Comparison of ENCODE assay signal across 10 cellular contexts in genomic region chr15:65805019-65805738, GRCh38. TPM values are rescaled to one million over a fixed set of nuclear protein-coding genes. Genes with fewer than 3 reads are reported as not detected.
DNase-seq lines count a peak whose midpoint lies in the region; ATAC-seq and TF ChIP-seq lines count a peak whose summit lies in the region.
"Had no signal": no experiment of that assay in that cellular context is flagged by ENCODE, and none has a peak within 500 bp of the region (broad histone marks: within the 10 kb centered on the region; RNA-seq: fewer than 3 reads in every experiment).

No MANE protein-coding gene starts in this region.

- no peaks in the 10 kb centered on the region for H3K9me3 Mint-ChIP-seq in CD8-positive, alpha-beta T cell
- H3K9me3 Mint-ChIP-seq in IgD-negative memory B cell (no peaks in the 10 kb centered on the region), osteocyte (ENCODE audit: unreplicated experiment) (no peaks in the 10 kb centered on the region), progenitor cell of endocrine pancreas (ENCODE audit: low read depth) (no peaks in the 10 kb centered on the region)
- peaks cover 3% of the 10 kb centered on the region for H3K9me3 Mint-ChIP-seq in activated naive CD8-positive, alpha-beta T cell treated with anti-CD3 and anti-CD28 coated beads for 36 hours
- no peaks in the 10 kb centered on the region for H3K9me3 Mint-ChIP-seq in naive thymus-derived CD8-positive, alpha-beta T cell

- intact Hi-C loops in CD8-positive, alpha-beta T cell (cut with DNase I, micrococcal nuclease) = loop anchor here in 1 of 2 experiments (2.0 kb wide), 1 partner anchor 14 kb away; no protein-coding TSS in a partner anchor

- DNase-seq in CD8-positive, alpha-beta T cell = no peak
- DNase-seq in activated naive CD8-positive, alpha-beta T cell treated with anti-CD3 and anti-CD28 coated beads for 36 hours = no peak
- no peak for DNase-seq in naive thymus-derived CD8-positive, alpha-beta T cell
- no peak for DNase-seq in mesenteric fat pad (ENCODE audit: low spot score)
- no peak for DNase-seq in osteocyte (ENCODE audit: extremely low spot score, unreplicated experiment)
- no peak for DNase-seq in progenitor cell of endocrine pancreas (ENCODE audit: low spot score, unreplicated experiment)
- DNase-seq: Caco-2 had no signal

- H3K4me3 Mint-ChIP-seq in CD8-positive, alpha-beta T cell = no peak overlapping the region
- H3K4me3 Mint-ChIP-seq in IgD-negative memory B cell = peak overlapping the region in 1 of 4 donors; percentile 47
- H3K4me3 Mint-ChIP-seq in activated naive CD8-positive, alpha-beta T cell treated with anti-CD3 and anti-CD28 coated beads for 36 hours = no peak overlapping the region
- H3K4me3 Mint-ChIP-seq in naive thymus-derived CD8-positive, alpha-beta T cell = no peak overlapping the region
- H3K4me3 Mint-ChIP-seq in osteocyte (ENCODE audit: unreplicated experiment) = no peak overlapping the region
- H3K4me3 Mint-ChIP-seq in progenitor cell of endocrine pancreas (ENCODE audit: low read depth) = no peak overlapping the region

- TF ChIP-seq CTCF in CD8-positive, alpha-beta T cell (IDR thresholded peaks at IDR 0.05) = no peak
- TF ChIP-seq CTCF in osteocyte (IDR thresholded peaks at IDR 0.05) (no peak), progenitor cell of endocrine pancreas (IDR thresholded peaks at IDR 0.05; ENCODE audit: unreplicated experiment) (no peak)

- ATAC-seq in CD8-positive, alpha-beta T cell = no peak
- no peak for ATAC-seq in naive thymus-derived CD8-positive, alpha-beta T cell
- no peak for ATAC-seq in GM21390 (IDR thresholded peaks at IDR 0.05; ENCODE audit: unreplicated experiment)

- POLR2A ChIA-PET in CD8-positive, alpha-beta T cell (lab: Charles Lee) = interaction anchor here (0.5 to 8.4 kb wide), 8 partner anchors 8 to 135 kb away, joined by 3 to 53 read pairs (median 3); partner anchors contain the start of gene DENND4A
- POLR2A ChIA-PET in naive thymus-derived CD8-positive, alpha-beta T cell (lab: Charles Lee) = interaction anchor here (0.6 to 9.0 kb wide), 5 partner anchors 11 to 39 kb away, joined by 3 to 95 read pairs (median 5); partner anchors contain the start of gene DENND4A

- H3K4me1 ChIP-seq in CD8-positive, alpha-beta T cell (ENCODE audit: insufficient read depth, low read length) = peaks cover 36% of the 10 kb centered on the region
- H3K4me1 ChIP-seq: right atrium auricular region had no signal

- no peaks in the 10 kb centered on the region for H3K27me3 ChIP-seq in CD8-positive, alpha-beta T cell (ENCODE audit: insufficient read depth, low read length)
- H3K27me3 ChIP-seq: right atrium auricular region had no signal

- peaks cover 2% of the 10 kb centered on the region for H3K36me3 Mint-ChIP-seq in CD8-positive, alpha-beta T cell
- H3K36me3 Mint-ChIP-seq in IgD-negative memory B cell = peaks cover 3% of the 10 kb centered on the region
- H3K36me3 Mint-ChIP-seq in activated naive CD8-positive, alpha-beta T cell treated with anti-CD3 and anti-CD28 coated beads for 36 hours = peaks cover 2% of the 10 kb centered on the region
- no peaks in the 10 kb centered on the region for H3K36me3 Mint-ChIP-seq in naive thymus-derived CD8-positive, alpha-beta T cell
- H3K36me3 Mint-ChIP-seq in osteocyte (ENCODE audit: unreplicated experiment) = no peaks in the 10 kb centered on the region
- no peaks in the 10 kb centered on the region for H3K36me3 Mint-ChIP-seq in progenitor cell of endocrine pancreas (ENCODE audit: insufficient read depth)

- H3K27me3 Mint-ChIP-seq in CD8-positive, alpha-beta T cell (ENCODE audit: low read depth) = no peaks in the 10 kb centered on the region
- no peaks in the 10 kb centered on the region for H3K27me3 Mint-ChIP-seq in IgD-negative memory B cell
- H3K27me3 Mint-ChIP-seq in activated naive CD8-positive, alpha-beta T cell treated with anti-CD3 and anti-CD28 coated beads for 36 hours = no peaks in the 10 kb centered on the region
- H3K27me3 Mint-ChIP-seq in naive thymus-derived CD8-positive, alpha-beta T cell = no peaks in the 10 kb centered on the region
- no peaks in the 10 kb centered on the region for H3K27me3 Mint-ChIP-seq in osteocyte (ENCODE audit: unreplicated experiment)
- no peaks in the 10 kb centered on the region for H3K27me3 Mint-ChIP-seq in progenitor cell of endocrine pancreas

- H3K36me3 ChIP-seq in CD8-positive, alpha-beta T cell (ENCODE audit: insufficient read depth, low read length) = no peaks in the 10 kb centered on the region
- H3K36me3 ChIP-seq: right atrium auricular region had no signal

- CTCF ChIA-PET in CD8-positive, alpha-beta T cell (lab: Charles Lee) = interaction anchor here (1.8 kb wide), 1 partner anchor 24 kb away, joined by 7 read pairs; no protein-coding TSS in a partner anchor

- H3K4me3 ChIP-seq in CD8-positive, alpha-beta T cell (ENCODE audit: low read depth, low read length) = peak overlapping the region; percentile 6
- H3K4me3 ChIP-seq: right atrium auricular region had no signal

- no peak overlapping the region for H3K27ac ChIP-seq in CD8-positive, alpha-beta T cell (ENCODE audit: low read depth, low read length)

- no peaks in the 10 kb centered on the region for H3K9me3 ChIP-seq in CD8-positive, alpha-beta T cell (ENCODE audit: low read length)
- H3K9me3 ChIP-seq: Caco-2, right atrium auricular region had no signal

- H3K4me1 Mint-ChIP-seq in CD8-positive, alpha-beta T cell (ENCODE audit: low read depth) = peaks cover 34% of the 10 kb centered on the region
- peaks cover 35 to 38% (median 36%) of the 10 kb centered on the region in 3 donors for H3K4me1 Mint-ChIP-seq in IgD-negative memory B cell
- H3K4me1 Mint-ChIP-seq in activated naive CD8-positive, alpha-beta T cell treated with anti-CD3 and anti-CD28 coated beads for 36 hours = peaks cover 32% of the 10 kb centered on the region
- H3K4me1 Mint-ChIP-seq in naive thymus-derived CD8-positive, alpha-beta T cell = peaks cover 8 to 40% (median 34%) of the 10 kb centered on the region in 4 donors
- H3K4me1 Mint-ChIP-seq in osteocyte (ENCODE audit: unreplicated experiment) = peaks cover 15% of the 10 kb centered on the region
- H3K4me1 Mint-ChIP-seq in progenitor cell of endocrine pancreas (ENCODE audit: low read depth) = peaks cover 11% of the 10 kb centered on the region

- peak overlapping the region; percentile 88 for H3K27ac Mint-ChIP-seq in CD8-positive, alpha-beta T cell
- H3K27ac Mint-ChIP-seq in IgD-negative memory B cell (peak overlapping the region in 2 of 3 donors; percentile 16 to 93), osteocyte (ENCODE audit: unreplicated experiment) (no peak overlapping the region), progenitor cell of endocrine pancreas (no peak overlapping the region)
- H3K27ac Mint-ChIP-seq in activated naive CD8-positive, alpha-beta T cell treated with anti-CD3 and anti-CD28 coated beads for 36 hours = peak overlapping the region; percentile 40
- H3K27ac Mint-ChIP-seq in naive thymus-derived CD8-positive, alpha-beta T cell = peak overlapping the region; percentile 49 to 99 (median 84)

RNA-seq across cellular contexts. Expression of gene DENND4A, which starts 13.1 kb away (rescaled TPM):
- total RNA-seq in CD8-positive, alpha-beta T cell = 100 to 1,000 TPM; 105 TPM
- 24.7 TPM for polyA plus RNA-seq in IgD-negative memory B cell
- 10 to 100 TPM; 47.6 to 52.2 TPM for total RNA-seq in activated naive CD8-positive, alpha-beta T cell treated with anti-CD3 and anti-CD28 coated beads for 36 hours
- 10 to 100 TPM; 58.4 to 62.9 TPM for total RNA-seq in naive thymus-derived CD8-positive, alpha-beta T cell
- 10 to 100 TPM in 2 of 3 donors, 1 to 10 TPM in 1; 9.3 to 12.0 (median 11.2) TPM for polyA plus RNA-seq in naive thymus-derived CD8-positive, alpha-beta T cell
- 30.4 TPM for total RNA-seq in mesenteric fat pad
- total RNA-seq in osteocyte = 22.5 and 24.5 TPM in 2 replicates
- 17.5 and 17.9 TPM in 2 replicates for total RNA-seq in progenitor cell of endocrine pancreas

Comparison
In these comparisons a context has a peak if more than half of its experiments do, and no peak if none do; other contexts are left out.
1. H3K27ac Mint-ChIP-seq: peak in CD8-positive, alpha-beta T cell (single experiment), IgD-negative memory B cell (2 of 3), activated naive CD8-positive, alpha-beta T cell treated with anti-CD3 and anti-CD28 coated beads for 36 hours (single experiment) and naive thymus-derived CD8-positive, alpha-beta T cell (10 of 10); none in osteocyte (single experiment) and progenitor cell of endocrine pancreas (single experiment).